25 cellular contexts compared by ENCODE assay signal in genomic region chr5:38347896-38348295, GRCh38.
DNase-seq lines count a peak whose midpoint lies in the region; ATAC-seq and TF ChIP-seq lines count a peak whose summit lies in the region.
"Had no signal": no experiment of that assay in that cellular context is flagged by ENCODE, and none has a peak within 500 bp of the region (broad histone marks: within the 10 kb centered on the region; RNA-seq: fewer than 3 reads in every experiment).

No MANE protein-coding gene starts in this region.

- H3K9ac ChIP-seq in endodermal cell (ENCODE audit: extremely low read depth, low read length, poor library complexity, severe bottlenecking) (no peak overlapping the region), neuronal stem cell (ENCODE audit: low read depth, low read length, poor library complexity) (no peak overlapping the region)
- H3K9ac ChIP-seq: BLaER1 treated with 17β-estradiol and CSF1 and Interleukin-3, amounts not matched to agents 10 nM and 100 nM; SK-N-SH had no signal

- no peak overlapping the region for H2AK5ac ChIP-seq in neuronal stem cell (ENCODE audit: low read depth, low read length)

- WGBS in endodermal cell (ENCODE audit: insufficient coverage in 1 of 2, insufficient read length in 1 of 2), 2 experiments: 90 to 100% methylated on average over 1 of the region's 1 CpG
- no CpG with 5 or more reads among the region's 1 CpG for WGBS in neuronal stem cell (ENCODE audit: extremely low coverage in 2 of 2, insufficient read length in 2 of 2, insufficient replicate concordance in 1 of 2), 2 donors

- no peak overlapping the region for H2BK12ac ChIP-seq in neuronal stem cell (ENCODE audit: low read length)

- H3K27me3 Mint-ChIP-seq in endodermal cell (ENCODE audit: insufficient read depth) (no peaks in the 10 kb centered on the region), T-helper 17 cell (no peaks in the 10 kb centered on the region)

- H3K4me1 Mint-ChIP-seq in endodermal cell (peaks cover 28% of the 10 kb centered on the region), T-helper 17 cell (no peaks in the 10 kb centered on the region)
- H3K4me1 Mint-ChIP-seq: CD4-positive, alpha-beta memory T cell had no signal

- no peak overlapping the region for H2AFZ ChIP-seq in osteoblast (ENCODE audit: low read length)
- no peak overlapping the region for H2AFZ ChIP-seq in neuronal stem cell (ENCODE audit: low read length)

- H2BK15ac ChIP-seq in neuronal stem cell (ENCODE audit: low read length): no peak overlapping the region

- TF ChIP-seq CTCF in endodermal cell (conservative IDR thresholded peaks at IDR 0.05) (peak; percentile 18), osteoblast (IDR thresholded peaks at IDR 0.05; ENCODE audit: extremely low read depth, low read depth, low read length) (no peak)

- H3K9me3 Mint-ChIP-seq in endodermal cell: no peaks in the 10 kb centered on the region

- H3K79me2 ChIP-seq in osteoblast (ENCODE audit: insufficient read depth, low read length): no peaks in the 10 kb centered on the region

- H2BK120ac ChIP-seq in neuronal stem cell (ENCODE audit: low read depth, low read length): no peak overlapping the region

- H3K4me3 ChIP-seq in endodermal cell (ENCODE audit: low read length) (no peak overlapping the region), osteoblast (ENCODE audit: insufficient read depth, low read length) (no peak overlapping the region), neuronal stem cell (ENCODE audit: low read length in 2 of 2) (peak overlapping the region in 1 of 2 donors; percentile 61)
- H3K4me3 ChIP-seq: A549; BLaER1 treated with 17β-estradiol and CSF1 and Interleukin-3, amounts not matched to agents 10 nM and 100 nM; GM12878 had no signal

- peak; percentile 49 for DNase-seq in NCI-H226
- peak; percentile 29 for DNase-seq in endodermal cell
- peak; percentile 21 for DNase-seq in fibroblast of peridontal ligament (ENCODE audit: extremely low read depth)
- peak; percentile 71 for DNase-seq in osteoblast (ENCODE audit: insufficient read length, low spot score, missing footprints)
- DNase-seq in neuronal stem cell (ENCODE audit: low spot score): no peak
- no peak for DNase-seq in T-helper 17 cell
- DNase-seq in activated gamma-delta T cell (lab: John Stamatoyannopoulos, UW): no peak
- DNase-seq: AML-193; CD4-positive, alpha-beta memory T cell; COR-L47; DMS53; Karpas-422; NCI-H1092 treated with DMSO at 0.1 percent for 48 hours; NCI-H1436; NCI-H187; NCI-H2081 treated with DMSO at 0.1 percent for 48 hours; NCI-H2171; NCI-H524; NCI-H774; SK-N-SH had no signal

- ATAC-seq in GM18498 (IDR thresholded peaks at IDR 0.05; ENCODE audit: unreplicated experiment) (no peak), T-helper 17 cell (no peak)
- ATAC-seq: GM12878, PC-3 had no signal

- H3K27me3 ChIP-seq in endodermal cell (ENCODE audit: control insufficient read depth, insufficient read depth, low read length, poor library complexity, severe bottlenecking): no peaks in the 10 kb centered on the region
- H3K27me3 ChIP-seq in osteoblast (ENCODE audit: insufficient read depth, low read length): peaks cover 3% of the 10 kb centered on the region
- no peaks in the 10 kb centered on the region for H3K27me3 ChIP-seq in neuronal stem cell (ENCODE audit: control insufficient read depth in 3 of 3, insufficient read depth in 3 of 3, low read depth in 1 of 3, low read length in 3 of 3)
- H3K27me3 ChIP-seq: BLaER1 treated with 17β-estradiol and CSF1 and Interleukin-3, amounts not matched to agents 10 nM and 100 nM had no signal

- H3K79me1 ChIP-seq in neuronal stem cell (ENCODE audit: low read depth, low read length): no peaks in the 10 kb centered on the region

- H3K36me3 ChIP-seq in endodermal cell (ENCODE audit: control insufficient read depth, insufficient read depth, low read length) (no peaks in the 10 kb centered on the region), osteoblast (ENCODE audit: insufficient read depth, low read length) (no peaks in the 10 kb centered on the region), neuronal stem cell (replicated peaks in 1 of 2; ENCODE audit: control insufficient read depth in 2 of 2, insufficient read depth in 2 of 2, low read length in 2 of 2) (no peaks in the 10 kb centered on the region)
- H3K36me3 ChIP-seq: BLaER1 treated with 17β-estradiol and CSF1 and Interleukin-3, amounts not matched to agents 10 nM and 100 nM had no signal

- H3K4me2 ChIP-seq in osteoblast (ENCODE audit: insufficient read depth, low read length) (no peak overlapping the region), neuronal stem cell (ENCODE audit: insufficient read depth, low read length, poor library complexity, severe bottlenecking) (no peak overlapping the region)
- H3K4me2 ChIP-seq: A549; BLaER1 treated with 17β-estradiol and CSF1 and Interleukin-3, amounts not matched to agents 10 nM and 100 nM; SK-N-SH had no signal

- H4K20me1 ChIP-seq in osteoblast (ENCODE audit: insufficient read depth, low read length): no peaks in the 10 kb centered on the region
- H4K20me1 ChIP-seq: BLaER1 treated with 17β-estradiol and CSF1 and Interleukin-3, amounts not matched to agents 10 nM and 100 nM had no signal

- H2BK5ac ChIP-seq in neuronal stem cell (ENCODE audit: low read length): no peak overlapping the region

- no peak overlapping the region for H3K4me3 Mint-ChIP-seq in endodermal cell
- H3K4me3 Mint-ChIP-seq in T-helper 17 cell: no peak overlapping the region

- H3K4me1 ChIP-seq in endodermal cell (ENCODE audit: control insufficient read depth, insufficient read depth, low read length): peaks cover 4% of the 10 kb centered on the region
- no peaks in the 10 kb centered on the region for H3K4me1 ChIP-seq in osteoblast (ENCODE audit: insufficient read depth, low read length)
- H3K4me1 ChIP-seq in neuronal stem cell (ENCODE audit: control insufficient read depth in 2 of 2, insufficient read depth in 1 of 2, low read depth in 1 of 2, low read length in 2 of 2): no peaks in the 10 kb centered on the region
- H3K4me1 ChIP-seq: A549; BLaER1 treated with 17β-estradiol and CSF1 and Interleukin-3, amounts not matched to agents 10 nM and 100 nM had no signal

- no peak overlapping the region for H3K27ac ChIP-seq in endodermal cell (ENCODE audit: low read depth, low read length)
- H3K27ac ChIP-seq in osteoblast (ENCODE audit: low read depth, low read length): no peak overlapping the region
- H3K27ac ChIP-seq in neuronal stem cell (replicated peaks; ENCODE audit: low read length): no peak overlapping the region
- H3K27ac ChIP-seq: A549; BLaER1 treated with 17β-estradiol and CSF1 and Interleukin-3, amounts not matched to agents 10 nM and 100 nM had no signal

- no peak overlapping the region for H3K27ac Mint-ChIP-seq in endodermal cell
- H3K27ac Mint-ChIP-seq in T-helper 17 cell: no peak overlapping the region
- H3K27ac Mint-ChIP-seq: CD4-positive, alpha-beta memory T cell had no signal

- H3K36me3 Mint-ChIP-seq in endodermal cell (ENCODE audit: low read depth) (no peaks in the 10 kb centered on the region), T-helper 17 cell (ENCODE audit: low read depth) (peaks cover 2% of the 10 kb centered on the region)
- H3K36me3 Mint-ChIP-seq: CD4-positive, alpha-beta memory T cell had no signal

- no peak overlapping the region for H3K4ac ChIP-seq in neuronal stem cell (ENCODE audit: low read length)

- no peak overlapping the region for H3K14ac ChIP-seq in neuronal stem cell (ENCODE audit: low read length)

- no peaks in the 10 kb centered on the region for H3K9me3 ChIP-seq in endodermal cell (ENCODE audit: control insufficient read depth, low read length)
- H3K9me3 ChIP-seq in osteoblast (ENCODE audit: low read depth, low read length): no peaks in the 10 kb centered on the region
- H3K9me3 ChIP-seq in neuronal stem cell (replicated peaks in 1 of 2; ENCODE audit: control insufficient read depth in 2 of 2, insufficient read depth in 1 of 2, low read depth in 1 of 2, low read length in 2 of 2): no peaks in the 10 kb centered on the region
- no peaks in the 10 kb centered on the region for H3K9me3 ChIP-seq in T-helper 17 cell (ENCODE audit: control insufficient read depth, low read length, poor library complexity, severe bottlenecking)
- H3K9me3 ChIP-seq: A549; BLaER1 treated with 17β-estradiol and CSF1 and Interleukin-3, amounts not matched to agents 10 nM and 100 nM; SK-N-SH had no signal

- H3K23ac ChIP-seq in neuronal stem cell (ENCODE audit: low read depth, low read length, poor library complexity): no peak overlapping the region

- no peak overlapping the region for H4K91ac ChIP-seq in neuronal stem cell (ENCODE audit: low read depth, low read length, poor library complexity)

- no peak overlapping the region for H4K8ac ChIP-seq in neuronal stem cell (ENCODE audit: low read depth, low read length)

- H3K18ac ChIP-seq in neuronal stem cell (ENCODE audit: low read length): no peak overlapping the region

Comparison
In these comparisons a context has a peak if more than half of its experiments do, and no peak if none do; other contexts are left out.
1. DNase-seq: peak in NCI-H226 (single experiment), endodermal cell (single experiment), fibroblast of peridontal ligament (single experiment) and osteoblast (single experiment); none in neuronal stem cell (single experiment), T-helper 17 cell (0 of 3) and activated gamma-delta T cell (single experiment).